Comparison of ENCODE assay signal across 8 cellular contexts in the genomic region with DNA sequence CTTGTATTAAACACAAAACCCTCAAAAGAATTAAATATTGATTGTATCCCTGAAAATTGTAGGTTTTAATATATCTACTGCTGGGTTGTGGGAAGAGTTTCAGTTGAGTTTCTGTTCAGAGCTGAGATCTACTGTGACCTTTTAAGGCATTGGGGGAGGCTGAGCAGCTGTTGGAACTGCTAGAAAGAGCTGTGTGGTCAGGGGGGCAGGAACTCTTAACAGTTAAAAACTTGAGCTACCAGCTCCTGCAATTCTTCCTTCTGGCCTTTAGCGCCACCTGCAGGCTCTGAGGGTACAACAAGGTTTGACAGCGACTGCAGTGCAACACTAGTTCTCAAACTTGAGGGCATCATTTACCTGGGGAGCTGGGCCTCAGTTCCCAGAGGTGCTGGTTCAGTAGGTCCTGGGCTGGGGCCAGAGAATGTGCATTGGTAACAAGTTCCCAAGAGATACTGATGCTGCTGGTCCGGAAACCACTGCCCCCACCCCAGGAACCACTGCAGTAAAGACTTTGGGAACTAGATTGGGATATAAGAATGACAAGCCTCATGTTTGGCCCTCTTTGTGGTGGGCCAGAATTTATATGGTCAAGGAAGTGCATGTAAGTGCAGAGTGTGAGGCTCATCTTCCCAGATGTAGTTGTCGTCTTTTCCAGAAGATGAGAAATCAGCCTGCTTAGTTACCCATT.
A peak's percentile ranks its signal among the peaks of the same experiment; 100 is the strongest.
DNase-seq lines count a peak whose midpoint lies in the region; ATAC-seq lines count a peak whose summit lies in the region.

No MANE protein-coding gene starts in this region.

- DNase-seq in Ammon's horn (ENCODE audit: low spot score) (peak; percentile 89), NCI-H446 (lab: John Stamatoyannopoulos, UW) (peak; percentile 83 to 87), cerebellar nuclear complex (lab: John Stamatoyannopoulos, UW) (peak; percentile 14 to 51), kidney glomerular epithelial cell (lab: John Stamatoyannopoulos, UW) (peak; percentile 71)
- DNase-seq in stimulated activated CD4-positive, alpha-beta T cell treated with anti-CD3 and anti-CD28 coated beads, Interleukin-2, amount 100 ng/mL, for 4 hours (ENCODE audit: low read depth), result peak; percentile 90

- ATAC-seq in GM19035 (IDR thresholded peaks at IDR 0.05; ENCODE audit: unreplicated experiment) (peak; percentile 49), HG03342 (IDR thresholded peaks at IDR 0.05; ENCODE audit: unreplicated experiment) (peak; percentile 44)
- ATAC-seq in activated CD4-positive, CD25-positive, alpha-beta regulatory T cell treated with anti-CD3 and anti-CD28 coated beads, Interleukin-2, amount 50 U/mL, for 24 hours, result peak; percentile 50 to 51

Comparison
In these comparisons a context has a peak if more than half of its experiments do, and no peak if none do; other contexts are left out.
1. Peak in every context shown above with its lines: DNase-seq and ATAC-seq.
2. DNase-seq: peak in every context shown above with its lines; median percentile 90 in stimulated activated CD4-positive, alpha-beta T cell treated with anti-CD3 and anti-CD28 coated beads, Interleukin-2, amount 100 ng/mL, for 4 hours; 89 in Ammon's horn; 85 in NCI-H446; 71 in kidney glomerular epithelial cell; 32 in cerebellar nuclear complex.